Comparison of ENCODE assay signal across 30 cellular contexts in genomic region chrX:38641197-38641596, GRCh38.
"Had no signal": no experiment of that assay in that cellular context is flagged by ENCODE, and none has a peak within 500 bp of the region (broad histone marks: within the 10 kb centered on the region; RNA-seq: fewer than 3 reads in every experiment).

No MANE protein-coding gene starts in this region.

- DNase-seq: naive B cell; naive thymus-derived CD8-positive, alpha-beta T cell; nephron progenitor cell; nucleus accumbens; pancreas; psoas muscle; right cardiac atrium; spleen; stimulated activated CD4-positive, alpha-beta T cell treated with anti-CD3 and anti-CD28 coated beads, Interleukin-12 subunit alpha, Interleukin-12 subunit beta, amount 100 ng/mL, for 4 hours; stimulated activated CD4-positive, alpha-beta T cell treated with anti-CD3 and anti-CD28 coated beads, Interleukin-1b, Interleukin-23, amount 100 ng/mL, for 48 hours; stimulated activated CD4-positive, alpha-beta T cell treated with anti-CD3 and anti-CD28 coated beads, Interleukin-4, amount 100 ng/mL, for 1 hour; stimulated activated CD4-positive, alpha-beta T cell treated with anti-CD3 and anti-CD28 coated beads, Interleukin-4, amount 100 ng/mL, for 4 hours; stimulated activated CD8-positive, alpha-beta memory T cell treated with anti-CD3 and anti-CD28 coated beads, Interleukin-4, amount 100 ng/mL, for 48 hours; stimulated activated naive CD4-positive, alpha-beta T cell; stimulated activated naive CD8-positive, alpha-beta T cell treated with anti-CD3 and anti-CD28 coated beads, Interleukin-15, Interleukin-2, amounts not matched to agents 100 U/mL and 50 U/mL, for 24 hours; stomach; thyroid gland; trophoblast cell; upper lobe of left lung had no signal

- H3K4me2 ChIP-seq: smooth muscle cell had no signal

- H3K36me3 ChIP-seq: neutrophil, pancreas, spleen, stomach, thoracic aorta, thyroid gland, tibial nerve, upper lobe of left lung, vagina had no signal

- H3K9me3 ChIP-seq: neutrophil, pancreas, psoas muscle, spleen, stomach, thoracic aorta, thyroid gland, tibial nerve, upper lobe of left lung, vagina had no signal

- FAIRE-seq: pancreas, urothelium cell line had no signal

- H3K27ac ChIP-seq: neutrophil, pancreas, psoas muscle, skin epidermis, spleen, stomach, thoracic aorta, thyroid gland, tibial nerve, upper lobe of left lung, vagina had no signal

- H3K4me3 ChIP-seq: pancreas, psoas muscle, skin epidermis, smooth muscle cell, spleen, stomach, thoracic aorta, thyroid gland, tibial nerve, upper lobe of left lung, vagina had no signal

- H3K27ac Mint-ChIP-seq: naive thymus-derived CD8-positive, alpha-beta T cell; natural killer cell treated with Interleukin-12 subunit alpha and Interleukin-12 subunit beta and Interleukin-15 and Interleukin-18, amount 100 ng/mL, for 72 hours; nephron progenitor cell; stimulated activated memory B cell treated with anti-CD40 and anti-IgM and Interleukin-4, amounts not matched to agents 10 μg/mL and 1 μg/mL and 100 μg/mL, for 72 hours had no signal

- H3K4me1 ChIP-seq: pancreas, stomach, thyroid gland, tibial nerve, upper lobe of left lung, vagina had no signal

- H3K4me3 Mint-ChIP-seq: naive B cell; naive thymus-derived CD8-positive, alpha-beta T cell; natural killer cell treated with Interleukin-12 subunit alpha and Interleukin-12 subunit beta and Interleukin-15 and Interleukin-18, amount 100 ng/mL, for 72 hours; nephron progenitor cell; neural crest cell; stimulated activated memory B cell treated with anti-CD40 and anti-IgM and Interleukin-4, amounts not matched to agents 10 μg/mL and 1 μg/mL and 100 μg/mL, for 72 hours had no signal

- H3K9me3 Mint-ChIP-seq: natural killer cell treated with Interleukin-12 subunit alpha and Interleukin-12 subunit beta and Interleukin-15 and Interleukin-18, amount 100 ng/mL, for 72 hours; stimulated activated memory B cell treated with anti-CD40 and anti-IgM and Interleukin-4, amounts not matched to agents 10 μg/mL and 1 μg/mL and 100 μg/mL, for 72 hours had no signal

- H3K27me3 ChIP-seq: neutrophil, pancreas, stomach, thyroid gland, upper lobe of left lung, vagina had no signal

- ATAC-seq: naive thymus-derived CD8-positive, alpha-beta T cell; natural killer cell treated with Interleukin-12 subunit alpha and Interleukin-12 subunit beta and Interleukin-15 and Interleukin-18, amount 100 ng/mL, for 72 hours; psoas muscle; right cardiac atrium; sciatic nerve; stimulated activated memory B cell treated with anti-CD40 and anti-IgM and Interleukin-4, amounts not matched to agents 10 μg/mL and 1 μg/mL and 100 μg/mL, for 72 hours; stimulated activated naive CD8-positive, alpha-beta T cell treated with anti-CD3 and anti-CD28 coated beads, Interleukin-15, Interleukin-2, amounts not matched to agents 100 U/mL and 50 U/mL, for 24 hours had no signal

- H3K4me1 Mint-ChIP-seq: naive B cell; neural crest cell; stimulated activated memory B cell treated with anti-CD40 and anti-IgM and Interleukin-4, amounts not matched to agents 10 μg/mL and 1 μg/mL and 100 μg/mL, for 72 hours had no signal
